1 cellular context compared by ENCODE assay signal in the genomic region with DNA sequence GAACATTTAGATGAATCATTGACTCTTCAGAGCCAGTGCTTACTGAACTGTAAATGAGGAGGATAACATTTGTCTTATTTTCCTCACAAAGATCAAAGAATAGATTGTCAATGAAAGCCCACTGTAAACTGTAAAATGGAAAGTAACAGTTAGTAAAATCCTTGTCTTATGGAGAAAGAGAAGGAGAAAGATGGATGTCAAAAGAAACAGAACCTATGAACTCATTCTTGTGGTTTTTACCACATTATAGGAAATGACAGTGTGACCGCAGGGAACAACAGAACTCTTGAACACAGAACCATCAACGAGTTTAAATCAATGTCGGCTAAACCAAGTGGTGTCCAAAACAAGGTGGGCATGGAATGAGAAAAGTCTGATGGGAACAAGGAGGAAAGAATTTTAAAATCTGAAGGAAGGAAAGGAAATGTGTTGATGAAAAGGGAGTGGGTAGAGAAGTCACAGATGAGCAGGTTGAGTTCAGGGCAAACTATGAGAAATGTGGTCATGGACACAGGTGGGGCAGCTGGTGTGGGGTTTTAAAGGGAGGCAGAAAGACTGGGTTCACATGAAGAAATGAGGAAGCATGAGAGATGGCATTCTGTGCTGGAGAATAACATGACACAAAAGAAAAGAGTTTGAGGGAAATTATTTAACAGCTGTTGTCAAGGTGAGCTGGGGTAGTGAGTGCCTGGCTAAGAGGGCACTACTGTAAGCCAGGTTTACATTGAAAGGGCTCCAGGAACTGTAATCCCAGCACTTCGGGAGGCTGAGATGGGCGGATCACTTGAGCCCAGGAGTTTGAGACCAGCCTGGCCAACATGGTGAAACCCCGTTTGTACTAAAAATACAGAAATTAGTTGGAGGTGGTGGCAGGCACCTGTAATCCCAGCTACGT.
TF ChIP-seq lines count a peak whose summit lies in the region.

No MANE protein-coding gene starts in this region.

TF ChIP-seq in GM12878, 131 proteins besides CTCF, POLR2A, EP300 and RAD21:
- TF ChIP-seq TCF12 (IDR thresholded peaks at IDR 0.05; ENCODE audit: low read depth, low read length): 0 out of 2 replicates have a peak, but pooled peaks have one; percentile 16
- TF ChIP-seq, protein P1, sequence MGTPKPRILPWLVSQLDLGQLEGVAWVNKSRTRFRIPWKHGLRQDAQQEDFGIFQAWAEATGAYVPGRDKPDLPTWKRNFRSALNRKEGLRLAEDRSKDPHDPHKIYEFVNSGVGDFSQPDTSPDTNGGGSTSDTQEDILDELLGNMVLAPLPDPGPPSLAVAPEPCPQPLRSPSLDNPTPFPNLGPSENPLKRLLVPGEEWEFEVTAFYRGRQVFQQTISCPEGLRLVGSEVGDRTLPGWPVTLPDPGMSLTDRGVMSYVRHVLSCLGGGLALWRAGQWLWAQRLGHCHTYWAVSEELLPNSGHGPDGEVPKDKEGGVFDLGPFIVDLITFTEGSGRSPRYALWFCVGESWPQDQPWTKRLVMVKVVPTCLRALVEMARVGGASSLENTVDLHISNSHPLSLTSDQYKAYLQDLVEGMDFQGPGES (IDR thresholded peaks at IDR 0.05): no peak
- no peak for TF ChIP-seq KDM1A (IDR thresholded peaks at IDR 0.05; ENCODE audit: borderline replicate concordance)
- TF ChIP-seq ZNF24 (IDR thresholded peaks at IDR 0.05): no peak
- TF ChIP-seq IKZF2 (IDR thresholded peaks at IDR 0.05): peak; percentile 55 to 60; a peak in 3 of 4 replicates
- no peak for TF ChIP-seq ZNF217 (IDR thresholded peaks at IDR 0.05)
- TF ChIP-seq, protein P2, sequence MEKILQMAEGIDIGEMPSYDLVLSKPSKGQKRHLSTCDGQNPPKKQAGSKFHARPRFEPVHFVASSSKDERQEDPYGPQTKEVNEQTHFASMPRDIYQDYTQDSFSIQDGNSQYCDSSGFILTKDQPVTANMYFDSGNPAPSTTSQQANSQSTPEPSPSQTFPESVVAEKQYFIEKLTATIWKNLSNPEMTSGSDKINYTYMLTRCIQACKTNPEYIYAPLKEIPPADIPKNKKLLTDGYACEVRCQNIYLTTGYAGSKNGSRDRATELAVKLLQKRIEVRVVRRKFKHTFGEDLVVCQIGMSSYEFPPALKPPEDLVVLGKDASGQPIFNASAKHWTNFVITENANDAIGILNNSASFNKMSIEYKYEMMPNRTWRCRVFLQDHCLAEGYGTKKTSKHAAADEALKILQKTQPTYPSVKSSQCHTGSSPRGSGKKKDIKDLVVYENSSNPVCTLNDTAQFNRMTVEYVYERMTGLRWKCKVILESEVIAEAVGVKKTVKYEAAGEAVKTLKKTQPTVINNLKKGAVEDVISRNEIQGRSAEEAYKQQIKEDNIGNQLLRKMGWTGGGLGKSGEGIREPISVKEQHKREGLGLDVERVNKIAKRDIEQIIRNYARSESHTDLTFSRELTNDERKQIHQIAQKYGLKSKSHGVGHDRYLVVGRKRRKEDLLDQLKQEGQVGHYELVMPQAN (conservative IDR thresholded peaks at IDR 0.05): no peak
- peak; percentile 80 for TF ChIP-seq EED (IDR thresholded peaks at IDR 0.05; ENCODE audit: low read depth)
- peak; percentile 68 for TF ChIP-seq ZBED1 (IDR thresholded peaks at IDR 0.05; ENCODE audit: borderline replicate concordance)
- peak; percentile 48; the same call in 1 of the 2 replicates for TF ChIP-seq ATF7 (IDR thresholded peaks at IDR 0.05; ENCODE audit: low read depth)
- TF ChIP-seq RUNX3 (IDR thresholded peaks at IDR 0.05; ENCODE audit: low read length): peak; percentile 99
- peak; percentile 96 for TF ChIP-seq CBFB (IDR thresholded peaks at IDR 0.05; ENCODE audit: low read depth)
- TF ChIP-seq NBN (IDR thresholded peaks at IDR 0.05): 0 out of 2 replicates have a peak, but pooled peaks have one; percentile 17
- TF ChIP-seq JUNB (IDR thresholded peaks at IDR 0.05): peak; percentile 47; the same call in 1 of the 2 replicates
- 0 out of 2 replicates have a peak, but pooled peaks have one; percentile 37 for TF ChIP-seq EZH2 (IDR thresholded peaks at IDR 0.05; ENCODE audit: borderline replicate concordance, control insufficient read depth, low read depth, low read length)
- TF ChIP-seq, protein P3, sequence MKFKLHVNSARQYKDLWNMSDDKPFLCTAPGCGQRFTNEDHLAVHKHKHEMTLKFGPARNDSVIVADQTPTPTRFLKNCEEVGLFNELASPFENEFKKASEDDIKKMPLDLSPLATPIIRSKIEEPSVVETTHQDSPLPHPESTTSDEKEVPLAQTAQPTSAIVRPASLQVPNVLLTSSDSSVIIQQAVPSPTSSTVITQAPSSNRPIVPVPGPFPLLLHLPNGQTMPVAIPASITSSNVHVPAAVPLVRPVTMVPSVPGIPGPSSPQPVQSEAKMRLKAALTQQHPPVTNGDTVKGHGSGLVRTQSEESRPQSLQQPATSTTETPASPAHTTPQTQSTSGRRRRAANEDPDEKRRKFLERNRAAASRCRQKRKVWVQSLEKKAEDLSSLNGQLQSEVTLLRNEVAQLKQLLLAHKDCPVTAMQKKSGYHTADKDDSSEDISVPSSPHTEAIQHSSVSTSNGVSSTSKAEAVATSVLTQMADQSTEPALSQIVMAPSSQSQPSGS (IDR thresholded peaks at IDR 0.05; ENCODE audit: low read length): peak; percentile 72
- TF ChIP-seq ETV6 (conservative IDR thresholded peaks at IDR 0.05 in 1 of 2, IDR thresholded peaks at IDR 0.05 in 1 of 2; ENCODE audit: borderline replicate concordance in 1 of 2, low read depth in 1 of 2): peak in 1 of 2 experiments; percentile 87; a peak in 2 of 4 replicates
- TF ChIP-seq, protein P4, sequence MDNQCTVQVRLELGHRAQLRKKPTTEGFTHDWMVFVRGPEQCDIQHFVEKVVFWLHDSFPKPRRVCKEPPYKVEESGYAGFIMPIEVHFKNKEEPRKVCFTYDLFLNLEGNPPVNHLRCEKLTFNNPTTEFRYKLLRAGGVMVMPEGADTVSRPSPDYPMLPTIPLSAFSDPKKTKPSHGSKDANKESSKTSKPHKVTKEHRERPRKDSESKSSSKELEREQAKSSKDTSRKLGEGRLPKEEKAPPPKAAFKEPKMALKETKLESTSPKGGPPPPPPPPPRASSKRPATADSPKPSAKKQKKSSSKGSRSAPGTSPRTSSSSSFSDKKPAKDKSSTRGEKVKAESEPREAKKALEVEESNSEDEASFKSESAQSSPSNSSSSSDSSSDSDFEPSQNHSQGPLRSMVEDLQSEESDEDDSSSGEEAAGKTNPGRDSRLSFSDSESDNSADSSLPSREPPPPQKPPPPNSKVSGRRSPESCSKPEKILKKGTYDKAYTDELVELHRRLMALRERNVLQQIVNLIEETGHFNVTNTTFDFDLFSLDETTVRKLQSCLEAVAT (IDR thresholded peaks at IDR 0.05): 0 out of 2 replicates have a peak, but pooled peaks have one; percentile 23
- peak; percentile 88 for TF ChIP-seq NFIC (IDR thresholded peaks at IDR 0.05; ENCODE audit: low read depth, low read length)
- peak; percentile 67; the same call in 1 of the 2 replicates for TF ChIP-seq FOXM1 (IDR thresholded peaks at IDR 0.05; ENCODE audit: low read depth, low read length)
- no peak for TF ChIP-seq ZSCAN29 (IDR thresholded peaks at IDR 0.05)
